9 cellular contexts compared by ENCODE assay signal in the genomic region with DNA sequence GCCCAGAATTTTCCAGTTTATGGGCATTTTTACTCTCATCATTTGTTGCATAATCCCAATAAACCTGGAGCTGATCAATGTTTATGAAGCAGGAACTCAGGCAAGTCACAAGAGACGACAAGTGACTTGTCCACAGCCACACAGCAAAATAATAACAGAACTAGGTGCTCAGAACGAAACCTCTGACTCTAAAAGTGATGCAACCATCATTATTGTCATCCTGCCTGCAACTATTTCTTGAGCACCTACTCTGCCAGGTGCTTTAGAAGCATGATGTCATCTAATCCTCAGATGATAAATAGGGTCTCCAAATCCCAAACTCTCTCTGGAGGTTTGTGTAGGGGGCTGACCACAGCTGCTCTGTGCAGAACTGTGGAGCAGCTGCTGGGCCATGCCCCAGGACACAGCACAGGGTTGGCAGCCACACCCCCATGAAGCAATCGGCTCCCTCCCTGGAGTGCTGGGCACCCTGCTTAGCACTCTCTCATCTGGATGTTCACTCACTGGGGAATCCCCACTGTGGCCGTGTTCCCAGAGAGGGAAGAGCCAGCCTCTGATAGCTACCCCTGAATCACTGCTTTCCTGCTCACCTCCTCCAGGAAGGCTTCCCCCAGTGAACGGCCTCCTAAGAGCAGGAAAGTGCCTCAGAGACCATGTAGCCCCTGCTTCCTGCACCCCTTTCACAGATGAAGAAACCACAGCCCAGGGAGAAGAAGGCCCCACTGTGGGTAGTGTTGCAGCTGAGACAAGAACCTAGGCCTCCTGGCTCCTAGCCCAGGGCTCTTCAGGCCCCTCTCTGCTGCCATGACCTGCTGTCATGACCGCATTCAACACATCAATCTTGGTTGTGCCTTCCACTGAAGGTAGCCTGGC. TPM values are rescaled to one million over a fixed set of nuclear protein-coding genes. Genes with fewer than 3 reads are reported as not detected.
DNase-seq lines count a peak whose midpoint lies in the region; ATAC-seq and FAIRE-seq lines count a peak whose summit lies in the region.
"Had no signal": no experiment of that assay in that cellular context is flagged by ENCODE, and none has a peak within 500 bp of the region (broad histone marks: within the 10 kb centered on the region; RNA-seq: fewer than 3 reads in every experiment).

No MANE protein-coding gene starts in this region.

- peak overlapping the region; percentile 77 for H3K4me3 Mint-ChIP-seq in activated CD4-positive, alpha-beta T cell treated with anti-CD3 and anti-CD28 coated beads for 36 hours

- H3K27ac Mint-ChIP-seq in activated CD4-positive, alpha-beta T cell treated with anti-CD3 and anti-CD28 coated beads for 36 hours, result peak overlapping the region; percentile 86

- no peaks in the 10 kb centered on the region for H3K36me3 ChIP-seq in KOPT-K1 (ENCODE audit: insufficient read depth, low read length)

- peak overlapping the region; percentile 30 for H3K27ac ChIP-seq in KOPT-K1 (ENCODE audit: low read depth, low read length, poor library complexity, severe bottlenecking)
- H3K27ac ChIP-seq in caudate nucleus (ENCODE audit: low read depth, low read length), result peak overlapping the region; percentile 33

- peak; percentile 67 for ATAC-seq in activated CD4-positive, alpha-beta T cell treated with anti-CD3 and anti-CD28 coated beads for 36 hours

- CTCF ChIA-PET in activated CD4-positive, alpha-beta T cell treated with anti-CD3 and anti-CD28 coated beads for 36 hours (lab: Charles Lee), result interaction anchor here (0.9 to 1.2 kb wide), 3 partner anchors 9 to 33 kb away, joined by 3 to 7 read pairs (median 4); no protein-coding TSS in a partner anchor

- no peak for FAIRE-seq in HTR-8/SVneo (lab: Jason Lieb, UNC)

- POLR2A ChIA-PET in activated CD4-positive, alpha-beta T cell treated with anti-CD3 and anti-CD28 coated beads for 36 hours (lab: Charles Lee), result no interaction called here

- H3K4me1 Mint-ChIP-seq in activated CD4-positive, alpha-beta T cell treated with anti-CD3 and anti-CD28 coated beads for 36 hours, result peaks cover 60% of the 10 kb centered on the region

- DNase-seq in activated CD4-positive, alpha-beta T cell treated with anti-CD3 and anti-CD28 coated beads for 36 hours, result peak; percentile 79
- no peak for DNase-seq in activated CD4-positive, alpha-beta T cell treated with anti-CD3 and anti-CD28 coated beads, Interleukin-2, amount 50 U/mL, for 4 hours
- DNase-seq in caudate nucleus (lab: John Stamatoyannopoulos, UW) (no peak), OCI-M2 (lab: John Stamatoyannopoulos, UW; ENCODE audit: unreplicated experiment) (no peak), SW 1271 (lab: John Stamatoyannopoulos, UW) (no peak), HTR-8/SVneo (ENCODE audit: insufficient read length, low spot score) (no peak)
- DNase-seq in stimulated activated CD4-positive, alpha-beta T cell treated with anti-CD3 and anti-CD28 coated beads, TNF-alpha, amount 100 ng/mL, for 24 hours (ENCODE audit: low read depth in 3 of 3), result peak in 2 of 3 experiments; percentile 15 to 36
- DNase-seq: left cardiac atrium had no signal

- H3K9me3 ChIP-seq in KOPT-K1 (ENCODE audit: insufficient read depth, low read length, poor library complexity, severe bottlenecking), result no peaks in the 10 kb centered on the region

- H3K27me3 Mint-ChIP-seq in activated CD4-positive, alpha-beta T cell treated with anti-CD3 and anti-CD28 coated beads for 36 hours, result no peaks in the 10 kb centered on the region

- no peaks in the 10 kb centered on the region for H3K9me3 Mint-ChIP-seq in activated CD4-positive, alpha-beta T cell treated with anti-CD3 and anti-CD28 coated beads for 36 hours (ENCODE audit: low read depth)

- no peaks in the 10 kb centered on the region for H3K36me3 Mint-ChIP-seq in activated CD4-positive, alpha-beta T cell treated with anti-CD3 and anti-CD28 coated beads for 36 hours (ENCODE audit: low read depth)

- intact Hi-C loops in activated CD4-positive, alpha-beta T cell treated with anti-CD3 and anti-CD28 coated beads for 36 hours (cut with DNase I, micrococcal nuclease), result loop anchor here (1.0 to 10.0 kb wide), 8 partner anchors 35 to 1472 kb away; a partner anchor contains a TSS

RNA-seq across cellular contexts. Expression of a gene that starts 2.1 kb away (rescaled TPM):
- total RNA-seq in activated CD4-positive, alpha-beta T cell treated with anti-CD3 and anti-CD28 coated beads for 36 hours, result 1 to 10 TPM; 4.1 to 4.2 TPM

RNA-seq across cellular contexts. Expression of a gene that starts 34.7 kb away (rescaled TPM):
- 1 to 10 TPM; 6.3 to 6.8 TPM for total RNA-seq in activated CD4-positive, alpha-beta T cell treated with anti-CD3 and anti-CD28 coated beads for 36 hours

Comparison
In these comparisons a context has a peak if more than half of its experiments do, and no peak if none do; other contexts are left out.
1. DNase-seq: peak in activated CD4-positive, alpha-beta T cell treated with anti-CD3 and anti-CD28 coated beads for 36 hours (single experiment) and stimulated activated CD4-positive, alpha-beta T cell treated with anti-CD3 and anti-CD28 coated beads, TNF-alpha, amount 100 ng/mL, for 24 hours (2 of 3); none in activated CD4-positive, alpha-beta T cell treated with anti-CD3 and anti-CD28 coated beads, Interleukin-2, amount 50 U/mL, for 4 hours (0 of 2), caudate nucleus (0 of 61), OCI-M2 (single experiment), SW 1271 (0 of 2) and HTR-8/SVneo (single experiment).